Comparison of ENCODE assay signal across 1 cellular context in the genomic region with DNA sequence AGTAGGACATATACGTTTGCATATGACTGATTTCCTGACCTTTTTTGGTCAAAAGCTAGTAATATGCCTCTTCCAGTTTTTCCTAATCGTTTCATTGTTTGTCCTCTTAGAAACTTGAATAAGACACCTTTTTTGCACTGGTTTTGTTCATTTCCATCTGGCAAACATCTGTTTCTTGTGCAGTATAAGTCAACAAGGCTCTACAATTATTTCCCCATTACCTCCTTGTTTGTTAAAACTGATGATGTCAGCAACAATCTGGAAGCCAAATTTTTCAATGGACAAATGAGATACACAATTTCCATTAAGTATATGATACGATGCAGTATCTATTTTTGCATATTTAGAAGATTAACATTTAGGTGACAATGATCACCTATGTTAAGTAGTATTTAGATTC.
TF ChIP-seq lines count a peak whose summit lies in the region.

No MANE protein-coding gene starts in this region.

TF ChIP-seq in SK-N-SH, 30 proteins besides CTCF, POLR2A, EP300 and RAD21 (continued from another document):
- TF ChIP-seq, protein P1, sequence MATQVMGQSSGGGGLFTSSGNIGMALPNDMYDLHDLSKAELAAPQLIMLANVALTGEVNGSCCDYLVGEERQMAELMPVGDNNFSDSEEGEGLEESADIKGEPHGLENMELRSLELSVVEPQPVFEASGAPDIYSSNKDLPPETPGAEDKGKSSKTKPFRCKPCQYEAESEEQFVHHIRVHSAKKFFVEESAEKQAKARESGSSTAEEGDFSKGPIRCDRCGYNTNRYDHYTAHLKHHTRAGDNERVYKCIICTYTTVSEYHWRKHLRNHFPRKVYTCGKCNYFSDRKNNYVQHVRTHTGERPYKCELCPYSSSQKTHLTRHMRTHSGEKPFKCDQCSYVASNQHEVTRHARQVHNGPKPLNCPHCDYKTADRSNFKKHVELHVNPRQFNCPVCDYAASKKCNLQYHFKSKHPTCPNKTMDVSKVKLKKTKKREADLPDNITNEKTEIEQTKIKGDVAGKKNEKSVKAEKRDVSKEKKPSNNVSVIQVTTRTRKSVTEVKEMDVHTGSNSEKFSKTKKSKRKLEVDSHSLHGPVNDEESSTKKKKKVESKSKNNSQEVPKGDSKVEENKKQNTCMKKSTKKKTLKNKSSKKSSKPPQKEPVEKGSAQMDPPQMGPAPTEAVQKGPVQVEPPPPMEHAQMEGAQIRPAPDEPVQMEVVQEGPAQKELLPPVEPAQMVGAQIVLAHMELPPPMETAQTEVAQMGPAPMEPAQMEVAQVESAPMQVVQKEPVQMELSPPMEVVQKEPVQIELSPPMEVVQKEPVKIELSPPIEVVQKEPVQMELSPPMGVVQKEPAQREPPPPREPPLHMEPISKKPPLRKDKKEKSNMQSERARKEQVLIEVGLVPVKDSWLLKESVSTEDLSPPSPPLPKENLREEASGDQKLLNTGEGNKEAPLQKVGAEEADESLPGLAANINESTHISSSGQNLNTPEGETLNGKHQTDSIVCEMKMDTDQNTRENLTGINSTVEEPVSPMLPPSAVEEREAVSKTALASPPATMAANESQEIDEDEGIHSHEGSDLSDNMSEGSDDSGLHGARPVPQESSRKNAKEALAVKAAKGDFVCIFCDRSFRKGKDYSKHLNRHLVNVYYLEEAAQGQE (IDR thresholded peaks at IDR 0.05; ENCODE audit: low read depth, low read length) = no peak
- TF ChIP-seq FOXJ3 (CRISPR knock-in tag; IDR thresholded peaks at IDR 0.05) = no peak
- TF ChIP-seq GABPA (IDR thresholded peaks at IDR 0.05; ENCODE audit: low read depth) = no peak
- TF ChIP-seq RFX5 (IDR thresholded peaks at IDR 0.05; ENCODE audit: low read length) = no peak
- no peak for TF ChIP-seq EZH2phosphoT487 (IDR thresholded peaks at IDR 0.05; ENCODE audit: borderline replicate concordance, low read depth)
- no peak for TF ChIP-seq POLR2AphosphoS5 (IDR thresholded peaks at IDR 0.05; ENCODE audit: low read depth, low read length)
- no peak for TF ChIP-seq SMC3 (IDR thresholded peaks at IDR 0.05; ENCODE audit: low read depth, low read length)
- TF ChIP-seq GATA2 (CRISPR knock-in tag; IDR thresholded peaks at IDR 0.05) = no peak
- no peak for TF ChIP-seq USF2 (IDR thresholded peaks at IDR 0.05; ENCODE audit: borderline replicate concordance, low read depth, low read length)
- no peak for TF ChIP-seq SIN3A (IDR thresholded peaks at IDR 0.05; ENCODE audit: borderline replicate concordance, low read depth, low read length)
- TF ChIP-seq, protein P2, sequence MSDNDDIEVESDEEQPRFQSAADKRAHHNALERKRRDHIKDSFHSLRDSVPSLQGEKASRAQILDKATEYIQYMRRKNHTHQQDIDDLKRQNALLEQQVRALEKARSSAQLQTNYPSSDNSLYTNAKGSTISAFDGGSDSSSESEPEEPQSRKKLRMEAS (IDR thresholded peaks at IDR 0.05; ENCODE audit: low read depth) = no peak
